Comparison of ENCODE assay signal across 8 cellular contexts in the genomic region with DNA sequence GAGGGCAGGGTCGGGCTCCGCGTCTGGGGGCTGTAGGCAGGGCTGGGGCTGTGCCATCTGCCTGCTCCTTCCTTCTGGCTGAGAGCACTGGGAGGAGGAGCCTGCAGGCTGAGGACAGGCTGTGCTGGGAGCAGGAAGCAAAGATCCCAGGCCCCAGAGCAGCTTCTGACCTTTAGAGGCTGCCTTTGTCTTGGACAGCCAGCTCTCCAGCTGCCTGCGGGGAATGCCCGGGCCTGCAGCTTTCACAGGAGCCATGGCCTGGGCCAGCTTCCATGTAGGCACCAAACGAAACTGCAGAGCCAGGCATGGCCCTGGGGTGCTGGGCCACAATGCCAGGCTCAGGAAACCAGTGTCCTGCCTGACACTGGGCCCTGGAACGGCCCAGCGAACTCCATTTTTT.
A peak's percentile ranks its signal among the peaks of the same experiment; 100 is the strongest.
DNase-seq lines count a peak whose midpoint lies in the region; ATAC-seq, FAIRE-seq and TF ChIP-seq lines count a peak whose summit lies in the region.

No MANE protein-coding gene starts in this region.

- H3K4me3 Mint-ChIP-seq in HFFc6, result no peak overlapping the region

- H3K4me1 ChIP-seq in small intestine (ENCODE audit: control insufficient read depth in 2 of 2, insufficient read depth in 1 of 2, low read depth in 1 of 2, low read length in 1 of 2), result peaks cover 0 to 2% of the 10 kb centered on the region in 2 donors

- H3K27ac ChIP-seq in small intestine (ENCODE audit: low read depth in 1 of 2, low read length in 1 of 2), result peak overlapping the region in 1 of 2 donors; percentile 78

- TF ChIP-seq CTCF in HFFc6 (IDR thresholded peaks at IDR 0.05), result no peak

- H3K27ac Mint-ChIP-seq in HFFc6, result peak overlapping the region; percentile 50

- peaks cover 20% of the 10 kb centered on the region for H3K4me1 Mint-ChIP-seq in HFFc6 (ENCODE audit: low read depth)

- 24 to 32% (median 29%) methylated on average over 7 to 8 of the region's 8 CpGs for WGBS in small intestine, 3 donors

- H3K36me3 Mint-ChIP-seq in HFFc6 (ENCODE audit: low read depth), result 0 out of 2 replicates have a peak, but pooled peaks cover 4% of the 10 kb centered on the region

- H3K27me3 Mint-ChIP-seq in HFFc6 (ENCODE audit: insufficient read depth), result peaks cover 7% of the 10 kb centered on the region

- FAIRE-seq in small intestine (lab: Jason Lieb, UNC), result no peak

- no peaks in the 10 kb centered on the region for H3K27me3 ChIP-seq in small intestine (ENCODE audit: control insufficient read depth in 2 of 2, insufficient read depth in 2 of 2, low read length in 2 of 2)

- H3K36me3 ChIP-seq in small intestine (ENCODE audit: control insufficient read depth in 2 of 2, insufficient read depth in 2 of 2, low read length in 2 of 2), result no peaks in the 10 kb centered on the region

- DNase-seq in HFFc6, result no peak
- DNase-seq in cerebellum (ENCODE audit: low spot score), result peak; percentile 84
- peak; percentile 52 for DNase-seq in kidney tubule cell (ENCODE audit: low spot score)
- DNase-seq in small intestine, result peak; percentile 50
- DNase-seq in NCI-H187 (lab: John Stamatoyannopoulos, UW), result no peak
- DNase-seq in activated T-cell treated with anti-CD3 and anti-CD28 coated beads, Interleukin-2, amount 50 U/mL, for 1 hour, result no peak

- no peaks in the 10 kb centered on the region for H3K9me3 ChIP-seq in small intestine (ENCODE audit: control insufficient read depth, low read depth)

- ATAC-seq in HG03097 (IDR thresholded peaks at IDR 0.05; ENCODE audit: low FRiP score, unreplicated experiment) (no peak), GM18861 (IDR thresholded peaks at IDR 0.05; ENCODE audit: unreplicated experiment) (no peak)

- H3K9me3 Mint-ChIP-seq in HFFc6, result no peaks in the 10 kb centered on the region; the same call in 1 of the 2 replicates

- no peak overlapping the region for H3K4me3 ChIP-seq in small intestine (ENCODE audit: low read depth in 1 of 2, low read length in 2 of 2)

Comparison
In these comparisons a context has a peak if more than half of its experiments do, and no peak if none do; other contexts are left out.
1. DNase-seq: peak in cerebellum (single experiment), kidney tubule cell (single experiment) and small intestine (single experiment); none in HFFc6 (single experiment), NCI-H187 (0 of 2) and activated T-cell treated with anti-CD3 and anti-CD28 coated beads, Interleukin-2, amount 50 U/mL, for 1 hour (single experiment).